Comparison of ENCODE assay signal across 1 cellular context in the genomic region with DNA sequence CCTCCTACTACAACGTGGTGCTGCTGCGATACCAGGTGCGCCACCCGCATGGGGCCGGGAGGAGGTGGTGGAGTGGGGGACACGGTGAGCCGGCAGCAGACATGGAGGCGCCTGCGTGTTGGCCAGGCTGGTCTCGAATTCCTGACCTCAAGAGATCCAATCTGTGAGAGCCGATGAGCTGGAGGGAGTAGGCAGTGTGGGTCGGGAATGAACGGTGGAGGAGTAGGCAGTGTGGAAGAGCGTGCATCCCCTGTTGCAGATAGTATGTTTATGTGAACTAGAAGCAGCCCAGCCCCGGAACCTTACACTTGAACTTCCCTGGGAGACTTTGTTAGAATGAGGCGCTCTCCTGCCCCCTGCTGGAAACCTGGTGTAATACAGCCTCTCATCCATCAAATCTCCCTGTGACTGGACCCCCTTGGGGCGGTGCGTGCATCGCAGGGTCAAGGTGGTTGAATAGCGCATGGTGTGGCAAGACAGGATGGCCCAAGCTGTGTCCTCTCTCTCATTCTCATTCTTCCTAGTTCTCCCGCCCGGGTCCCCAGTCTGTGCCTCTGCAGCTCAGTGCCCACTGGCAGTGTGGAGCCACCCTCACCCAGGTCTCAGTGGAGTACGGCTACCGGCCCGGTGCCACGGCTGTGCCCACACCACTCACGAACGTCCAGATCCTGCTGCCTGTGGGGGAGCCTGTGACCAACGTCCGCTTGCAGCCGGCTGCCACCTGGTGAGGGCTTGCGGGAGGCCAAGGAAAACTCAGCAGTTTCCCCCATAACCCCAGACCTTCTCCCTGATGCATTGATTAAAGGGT.
TF ChIP-seq lines count a peak whose summit lies in the region.

No MANE protein-coding gene starts in this region.

TF ChIP-seq in HEK293, 187 proteins besides CTCF, POLR2A, EP300 and RAD21 (continued from another document):
- TF ChIP-seq, protein P1, sequence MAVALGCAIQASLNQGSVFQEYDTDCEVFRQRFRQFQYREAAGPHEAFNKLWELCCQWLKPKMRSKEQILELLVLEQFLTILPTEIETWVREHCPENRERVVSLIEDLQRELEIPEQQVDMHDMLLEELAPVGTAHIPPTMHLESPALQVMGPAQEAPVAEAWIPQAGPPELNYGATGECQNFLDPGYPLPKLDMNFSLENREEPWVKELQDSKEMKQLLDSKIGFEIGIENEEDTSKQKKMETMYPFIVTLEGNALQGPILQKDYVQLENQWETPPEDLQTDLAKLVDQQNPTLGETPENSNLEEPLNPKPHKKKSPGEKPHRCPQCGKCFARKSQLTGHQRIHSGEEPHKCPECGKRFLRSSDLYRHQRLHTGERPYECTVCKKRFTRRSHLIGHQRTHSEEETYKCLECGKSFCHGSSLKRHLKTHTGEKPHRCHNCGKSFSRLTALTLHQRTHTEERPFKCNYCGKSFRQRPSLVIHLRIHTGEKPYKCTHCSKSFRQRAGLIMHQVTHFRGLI (tag by site-specific recombination; IDR thresholded peaks at IDR 0.05): no peak
- TF ChIP-seq ZNF223 (tag by site-specific recombination; IDR thresholded peaks at IDR 0.05) (peak; percentile 100), KLF9 (tag by site-specific recombination; IDR thresholded peaks at IDR 0.05; ENCODE audit: low read depth) (no peak), SALL2 (tag by site-specific recombination; IDR thresholded peaks at IDR 0.05; ENCODE audit: borderline replicate concordance) (no peak), ZNF514 (tag by site-specific recombination; IDR thresholded peaks at IDR 0.05) (no peak), ZNF768 (tag by site-specific recombination; IDR thresholded peaks at IDR 0.05) (no peak), YY2 (tag by site-specific recombination; IDR thresholded peaks at IDR 0.05) (no peak), ZNF785 (tag by site-specific recombination; IDR thresholded peaks at IDR 0.05) (no peak), ZNF654 (tag by site-specific recombination; IDR thresholded peaks at IDR 0.05; ENCODE audit: low read depth) (peak; percentile 59), ZNF600 (tag by site-specific recombination; IDR thresholded peaks at IDR 0.05) (peak; percentile 98), ZNF341 (tag by site-specific recombination; IDR thresholded peaks at IDR 0.05; ENCODE audit: low read depth) (peak; percentile 81), ZNF311 (tag by site-specific recombination; IDR thresholded peaks at IDR 0.05; ENCODE audit: borderline replicate concordance) (no peak), SCRT1 (tag by site-specific recombination; IDR thresholded peaks at IDR 0.05; ENCODE audit: borderline replicate concordance) (0 out of 2 replicates have a peak, but pooled peaks have one; percentile 20), ZFP41 (tag by site-specific recombination; IDR thresholded peaks at IDR 0.05; ENCODE audit: borderline replicate concordance) (no peak), ZNF596 (tag by site-specific recombination; IDR thresholded peaks at IDR 0.05) (no peak), ZNF558 (tag by site-specific recombination; IDR thresholded peaks at IDR 0.05) (no peak), ZNF274 (IDR thresholded peaks at IDR 0.05; ENCODE audit: low read length) (no peak), ZNF274 (tag by site-specific recombination; IDR thresholded peaks at IDR 0.05; ENCODE audit: borderline replicate concordance) (no peak), ZNF2 (tag by site-specific recombination; IDR thresholded peaks at IDR 0.05) (peak; percentile 59), GLIS1 (tag by site-specific recombination; IDR thresholded peaks at IDR 0.05) (peak; percentile 74), SP2 (tag by site-specific recombination; IDR thresholded peaks at IDR 0.05) (no peak), ZFHX2 (tag by site-specific recombination; conservative IDR thresholded peaks at IDR 0.05) (peak; percentile 76), ZNF530 (tag by site-specific recombination; IDR thresholded peaks at IDR 0.05; ENCODE audit: low read depth) (no peak), ZSCAN30 (tag by site-specific recombination; IDR thresholded peaks at IDR 0.05) (peak; percentile 49; the same call in 1 of the 2 replicates), ZNF561 (tag by site-specific recombination; IDR thresholded peaks at IDR 0.05; ENCODE audit: borderline replicate concordance) (no peak), ZNF132 (tag by site-specific recombination; IDR thresholded peaks at IDR 0.05; ENCODE audit: borderline replicate concordance) (no peak), ZNF175 (tag by site-specific recombination; IDR thresholded peaks at IDR 0.05) (no peak), ZNF391 (tag by site-specific recombination; IDR thresholded peaks at IDR 0.05; ENCODE audit: borderline replicate concordance, low read depth) (peak; percentile 21; the same call in 1 of the 2 replicates), ZIC2 (tag by site-specific recombination; IDR thresholded peaks at IDR 0.05) (no peak), ZBTB17 (tag by site-specific recombination; IDR thresholded peaks at IDR 0.05) (peak; percentile 83; the same call in 1 of the 2 replicates), ZNF366 (tag by site-specific recombination; conservative IDR thresholded peaks at IDR 0.05) (peak; percentile 49; the same call in 1 of the 2 replicates), KLF1 (tag by site-specific recombination; IDR thresholded peaks at IDR 0.05) (no peak), WT1 (tag by site-specific recombination; IDR thresholded peaks at IDR 0.05) (no peak), ZNF677 (tag by site-specific recombination; IDR thresholded peaks at IDR 0.05) (no peak), ZNF48 (tag by site-specific recombination; IDR thresholded peaks at IDR 0.05) (no peak)
- TF ChIP-seq, protein P2, sequence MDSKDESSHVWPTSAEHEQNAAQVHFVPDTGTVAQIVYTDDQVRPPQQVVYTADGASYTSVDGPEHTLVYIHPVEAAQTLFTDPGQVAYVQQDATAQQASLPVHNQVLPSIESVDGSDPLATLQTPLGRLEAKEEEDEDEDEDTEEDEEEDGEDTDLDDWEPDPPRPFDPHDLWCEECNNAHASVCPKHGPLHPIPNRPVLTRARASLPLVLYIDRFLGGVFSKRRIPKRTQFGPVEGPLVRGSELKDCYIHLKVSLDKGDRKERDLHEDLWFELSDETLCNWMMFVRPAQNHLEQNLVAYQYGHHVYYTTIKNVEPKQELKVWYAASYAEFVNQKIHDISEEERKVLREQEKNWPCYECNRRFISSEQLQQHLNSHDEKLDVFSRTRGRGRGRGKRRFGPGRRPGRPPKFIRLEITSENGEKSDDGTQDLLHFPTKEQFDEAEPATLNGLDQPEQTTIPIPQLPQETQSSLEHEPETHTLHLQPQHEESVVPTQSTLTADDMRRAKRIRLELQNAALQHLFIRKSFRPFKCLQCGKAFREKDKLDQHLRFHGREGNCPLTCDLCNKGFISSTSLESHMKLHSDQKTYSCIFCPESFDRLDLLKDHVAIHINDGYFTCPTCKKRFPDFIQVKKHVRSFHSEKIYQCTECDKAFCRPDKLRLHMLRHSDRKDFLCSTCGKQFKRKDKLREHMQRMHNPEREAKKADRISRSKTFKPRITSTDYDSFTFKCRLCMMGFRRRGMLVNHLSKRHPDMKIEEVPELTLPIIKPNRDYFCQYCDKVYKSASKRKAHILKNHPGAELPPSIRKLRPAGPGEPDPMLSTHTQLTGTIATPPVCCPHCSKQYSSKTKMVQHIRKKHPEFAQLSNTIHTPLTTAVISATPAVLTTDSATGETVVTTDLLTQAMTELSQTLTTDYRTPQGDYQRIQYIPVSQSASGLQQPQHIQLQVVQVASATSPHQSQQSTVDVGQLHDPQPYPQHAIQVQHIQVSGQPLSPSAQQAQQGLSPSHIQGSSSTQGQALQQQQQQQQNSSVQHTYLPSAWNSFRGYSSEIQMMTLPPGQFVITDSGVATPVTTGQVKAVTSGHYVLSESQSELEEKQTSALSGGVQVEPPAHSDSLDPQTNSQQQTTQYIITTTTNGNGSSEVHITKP (tag by site-specific recombination; IDR thresholded peaks at IDR 0.05): peak; percentile 88
- TF ChIP-seq, protein P3, sequence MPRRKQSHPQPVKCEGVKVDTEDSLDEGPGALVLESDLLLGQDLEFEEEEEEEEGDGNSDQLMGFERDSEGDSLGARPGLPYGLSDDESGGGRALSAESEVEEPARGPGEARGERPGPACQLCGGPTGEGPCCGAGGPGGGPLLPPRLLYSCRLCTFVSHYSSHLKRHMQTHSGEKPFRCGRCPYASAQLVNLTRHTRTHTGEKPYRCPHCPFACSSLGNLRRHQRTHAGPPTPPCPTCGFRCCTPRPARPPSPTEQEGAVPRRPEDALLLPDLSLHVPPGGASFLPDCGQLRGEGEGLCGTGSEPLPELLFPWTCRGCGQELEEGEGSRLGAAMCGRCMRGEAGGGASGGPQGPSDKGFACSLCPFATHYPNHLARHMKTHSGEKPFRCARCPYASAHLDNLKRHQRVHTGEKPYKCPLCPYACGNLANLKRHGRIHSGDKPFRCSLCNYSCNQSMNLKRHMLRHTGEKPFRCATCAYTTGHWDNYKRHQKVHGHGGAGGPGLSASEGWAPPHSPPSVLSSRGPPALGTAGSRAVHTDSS (tag by site-specific recombination; IDR thresholded peaks at IDR 0.05): no peak
- TF ChIP-seq, protein P4, sequence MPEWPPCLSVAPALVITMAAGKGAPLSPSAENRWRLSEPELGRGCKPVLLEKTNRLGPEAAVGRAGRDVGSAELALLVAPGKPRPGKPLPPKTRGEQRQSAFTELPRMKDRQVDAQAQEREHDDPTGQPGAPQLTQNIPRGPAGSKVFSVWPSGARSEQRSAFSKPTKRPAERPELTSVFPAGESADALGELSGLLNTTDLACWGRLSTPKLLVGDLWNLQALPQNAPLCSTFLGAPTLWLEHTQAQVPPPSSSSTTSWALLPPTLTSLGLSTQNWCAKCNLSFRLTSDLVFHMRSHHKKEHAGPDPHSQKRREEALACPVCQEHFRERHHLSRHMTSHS (tag by site-specific recombination; IDR thresholded peaks at IDR 0.05): no peak
- TF ChIP-seq, protein P5, sequence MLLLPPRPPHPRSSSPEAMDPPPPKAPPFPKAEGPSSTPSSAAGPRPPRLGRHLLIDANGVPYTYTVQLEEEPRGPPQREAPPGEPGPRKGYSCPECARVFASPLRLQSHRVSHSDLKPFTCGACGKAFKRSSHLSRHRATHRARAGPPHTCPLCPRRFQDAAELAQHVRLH (tag by site-specific recombination; IDR thresholded peaks at IDR 0.05): no peak
- TF ChIP-seq, protein P6, sequence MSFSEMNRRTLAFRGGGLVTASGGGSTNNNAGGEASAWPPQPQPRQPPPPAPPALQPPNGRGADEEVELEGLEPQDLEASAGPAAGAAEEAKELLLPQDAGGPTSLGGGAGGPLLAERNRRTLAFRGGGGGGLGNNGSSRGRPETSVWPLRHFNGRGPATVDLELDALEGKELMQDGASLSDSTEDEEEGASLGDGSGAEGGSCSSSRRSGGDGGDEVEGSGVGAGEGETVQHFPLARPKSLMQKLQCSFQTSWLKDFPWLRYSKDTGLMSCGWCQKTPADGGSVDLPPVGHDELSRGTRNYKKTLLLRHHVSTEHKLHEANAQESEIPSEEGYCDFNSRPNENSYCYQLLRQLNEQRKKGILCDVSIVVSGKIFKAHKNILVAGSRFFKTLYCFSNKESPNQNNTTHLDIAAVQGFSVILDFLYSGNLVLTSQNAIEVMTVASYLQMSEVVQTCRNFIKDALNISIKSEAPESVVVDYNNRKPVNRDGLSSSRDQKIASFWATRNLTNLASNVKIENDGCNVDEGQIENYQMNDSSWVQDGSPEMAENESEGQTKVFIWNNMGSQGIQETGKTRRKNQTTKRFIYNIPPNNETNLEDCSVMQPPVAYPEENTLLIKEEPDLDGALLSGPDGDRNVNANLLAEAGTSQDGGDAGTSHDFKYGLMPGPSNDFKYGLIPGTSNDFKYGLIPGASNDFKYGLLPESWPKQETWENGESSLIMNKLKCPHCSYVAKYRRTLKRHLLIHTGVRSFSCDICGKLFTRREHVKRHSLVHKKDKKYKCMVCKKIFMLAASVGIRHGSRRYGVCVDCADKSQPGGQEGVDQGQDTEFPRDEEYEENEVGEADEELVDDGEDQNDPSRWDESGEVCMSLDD (tag by site-specific recombination; IDR thresholded peaks at IDR 0.05): no peak
- TF ChIP-seq, protein P7, sequence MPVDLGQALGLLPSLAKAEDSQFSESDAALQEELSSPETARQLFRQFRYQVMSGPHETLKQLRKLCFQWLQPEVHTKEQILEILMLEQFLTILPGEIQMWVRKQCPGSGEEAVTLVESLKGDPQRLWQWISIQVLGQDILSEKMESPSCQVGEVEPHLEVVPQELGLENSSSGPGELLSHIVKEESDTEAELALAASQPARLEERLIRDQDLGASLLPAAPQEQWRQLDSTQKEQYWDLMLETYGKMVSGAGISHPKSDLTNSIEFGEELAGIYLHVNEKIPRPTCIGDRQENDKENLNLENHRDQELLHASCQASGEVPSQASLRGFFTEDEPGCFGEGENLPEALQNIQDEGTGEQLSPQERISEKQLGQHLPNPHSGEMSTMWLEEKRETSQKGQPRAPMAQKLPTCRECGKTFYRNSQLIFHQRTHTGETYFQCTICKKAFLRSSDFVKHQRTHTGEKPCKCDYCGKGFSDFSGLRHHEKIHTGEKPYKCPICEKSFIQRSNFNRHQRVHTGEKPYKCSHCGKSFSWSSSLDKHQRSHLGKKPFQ (tag by site-specific recombination; IDR thresholded peaks at IDR 0.05): no peak
TF ChIP-seq in HEK293: peak in this region for 19.
